ENCODE assay signal across 10 cellular contexts in the genomic region with DNA sequence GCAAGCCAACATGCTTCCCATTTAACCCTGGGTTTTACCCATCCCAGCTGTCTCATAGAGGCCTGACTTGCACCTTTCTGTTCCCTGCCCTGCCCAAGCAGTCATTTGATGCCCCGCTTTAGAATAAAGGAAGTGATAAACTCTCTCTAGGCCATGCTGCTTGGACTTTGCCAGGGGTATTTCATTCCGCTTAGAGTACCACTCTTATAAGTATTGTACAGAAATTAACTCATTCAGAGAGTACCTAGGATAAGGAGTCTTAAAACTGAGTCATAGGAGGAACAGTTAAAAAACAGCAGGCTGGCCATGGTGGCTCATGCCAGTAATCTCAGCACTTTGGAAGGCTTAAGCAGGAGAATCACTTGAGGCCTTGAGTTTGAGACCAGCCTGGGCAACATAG. TPM values are rescaled to one million over a fixed set of nuclear protein-coding genes. Genes with fewer than 3 reads are reported as not detected.
DNase-seq lines count a peak whose midpoint lies in the region; ATAC-seq and TF ChIP-seq lines count a peak whose summit lies in the region.
"Had no signal": no experiment of that assay in that cellular context is flagged by ENCODE, and none has a peak within 500 bp of the region (broad histone marks: within the 10 kb centered on the region; RNA-seq: fewer than 3 reads in every experiment).

No MANE protein-coding gene starts in this region.

- no peaks in the 10 kb centered on the region for H3K9me3 ChIP-seq in T-helper 17 cell (ENCODE audit: control insufficient read depth, low read length, poor library complexity, severe bottlenecking)
- no peaks in the 10 kb centered on the region for H3K9me3 ChIP-seq in naive thymus-derived CD4-positive, alpha-beta T cell (ENCODE audit: control insufficient read depth in 2 of 3, low read length in 3 of 3)

- CTCF ChIA-PET in naive thymus-derived CD4-positive, alpha-beta T cell (lab: Charles Lee): interaction anchor here (1.3 kb wide), 1 partner anchor 22 kb away, joined by 3 read pairs; no protein-coding TSS in a partner anchor
- CTCF ChIA-PET in MCF 10A (lab: Yijun Ruan, JAX): interaction anchor here (1.0 to 1.4 kb wide), 3 partner anchors 15 to 73 kb away, joined by 3 to 7 read pairs (median 4); no protein-coding TSS in a partner anchor

- H3K27me3 ChIP-seq in naive thymus-derived CD4-positive, alpha-beta T cell (ENCODE audit: control insufficient read depth in 2 of 2, insufficient read depth in 2 of 2, low read length in 2 of 2): no peaks in the 10 kb centered on the region

- peak overlapping the region; percentile 96 for H3K27ac Mint-ChIP-seq in T-helper 1 cell treated with Interleukin-12 subunit alpha and Interleukin-12 subunit beta and Interleukin-4 antibody, amounts not matched to agents 30 μg/mL and 1 μg/mL, for 36 hours
- H3K27ac Mint-ChIP-seq in T-helper 17 cell (peak overlapping the region; percentile 94), MCF 10A (ENCODE audit: low read depth, unreplicated experiment) (no peak overlapping the region)
- peak overlapping the region in 8 of 9 donors; percentile 86 to 98 (median 94) for H3K27ac Mint-ChIP-seq in naive thymus-derived CD4-positive, alpha-beta T cell

- H3K4me3 Mint-ChIP-seq in T-helper 1 cell treated with Interleukin-12 subunit alpha and Interleukin-12 subunit beta and Interleukin-4 antibody, amounts not matched to agents 30 μg/mL and 1 μg/mL, for 36 hours: peak overlapping the region; percentile 23
- H3K4me3 Mint-ChIP-seq in T-helper 17 cell: no peak overlapping the region
- H3K4me3 Mint-ChIP-seq in naive thymus-derived CD4-positive, alpha-beta T cell: peak overlapping the region in 4 of 10 donors; percentile 18 to 85 (median 66)
- no peak overlapping the region for H3K4me3 Mint-ChIP-seq in MCF 10A (ENCODE audit: unreplicated experiment)

- no peak for TF ChIP-seq CTCF in MCF 10A (IDR thresholded peaks at IDR 0.05; ENCODE audit: unreplicated experiment)

- no peak overlapping the region for H3K4me3 ChIP-seq in naive thymus-derived CD4-positive, alpha-beta T cell (ENCODE audit: low read length)

- H3K27me3 Mint-ChIP-seq in T-helper 1 cell treated with Interleukin-12 subunit alpha and Interleukin-12 subunit beta and Interleukin-4 antibody, amounts not matched to agents 30 μg/mL and 1 μg/mL, for 36 hours (ENCODE audit: low read depth): no peaks in the 10 kb centered on the region
- H3K27me3 Mint-ChIP-seq in T-helper 17 cell (peaks cover 5% of the 10 kb centered on the region), MCF 10A (ENCODE audit: insufficient read depth, unreplicated experiment) (no peaks in the 10 kb centered on the region)
- H3K27me3 Mint-ChIP-seq in naive thymus-derived CD4-positive, alpha-beta T cell: no peaks in the 10 kb centered on the region

- DNase-seq in T-helper 1 cell (no peak), T-helper 17 cell (no peak), NCI-H82 (lab: John Stamatoyannopoulos, UW) (no peak), globus pallidus (ENCODE audit: low spot score) (no peak), MCF 10A (ENCODE audit: unreplicated experiment) (no peak)
- no peak for DNase-seq in naive thymus-derived CD4-positive, alpha-beta T cell
- DNase-seq: caudate nucleus, NCI-H2171 had no signal

- POLR2A ChIA-PET in naive thymus-derived CD4-positive, alpha-beta T cell (lab: Charles Lee): interaction anchor here (1.2 kb wide), 1 partner anchor 11 kb away, joined by 3 read pairs; no protein-coding TSS in a partner anchor
- POLR2A ChIA-PET in MCF 10A (lab: Yijun Ruan, JAX): interaction anchor here (0.6 to 1.0 kb wide), 4 partner anchors 11 to 45 kb away, joined by 3 to 5 read pairs (median 4); partner anchors contain the start of gene LYST

- H3K4me1 ChIP-seq in naive thymus-derived CD4-positive, alpha-beta T cell (ENCODE audit: control insufficient read depth in 2 of 2, insufficient read depth in 2 of 2, low read length in 2 of 2): peaks cover 0 to 22% of the 10 kb centered on the region in 2 donors

- peaks cover 36% of the 10 kb centered on the region for H3K4me1 Mint-ChIP-seq in T-helper 1 cell treated with Interleukin-12 subunit alpha and Interleukin-12 subunit beta and Interleukin-4 antibody, amounts not matched to agents 30 μg/mL and 1 μg/mL, for 36 hours (ENCODE audit: low read depth)
- H3K4me1 Mint-ChIP-seq in T-helper 17 cell (peaks cover 17% of the 10 kb centered on the region), MCF 10A (ENCODE audit: insufficient read depth, unreplicated experiment) (peaks cover 16% of the 10 kb centered on the region)
- H3K4me1 Mint-ChIP-seq in naive thymus-derived CD4-positive, alpha-beta T cell: peaks cover 8 to 55% (median 21%) of the 10 kb centered on the region in 7 donors

- intact Hi-C loops in naive thymus-derived CD4-positive, alpha-beta T cell (cut with micrococcal nuclease): loop anchor here (1.0 to 5.0 kb wide), 8 partner anchors 11 to 112 kb away; partner anchors contain the start of gene LYST (in 1 of the 2)
- intact Hi-C loops in MCF 10A (cut with micrococcal nuclease): no loop called here

- H3K36me3 ChIP-seq in naive thymus-derived CD4-positive, alpha-beta T cell (ENCODE audit: control insufficient read depth in 2 of 3, insufficient read depth in 3 of 3, low read length in 3 of 3): no peaks in the 10 kb centered on the region

- peak overlapping the region; percentile 70 for H3K27ac ChIP-seq in naive thymus-derived CD4-positive, alpha-beta T cell (ENCODE audit: low read depth, low read length)

- H3K9me3 Mint-ChIP-seq in T-helper 1 cell treated with Interleukin-12 subunit alpha and Interleukin-12 subunit beta and Interleukin-4 antibody, amounts not matched to agents 30 μg/mL and 1 μg/mL, for 36 hours: no peaks in the 10 kb centered on the region
- no peaks in the 10 kb centered on the region for H3K9me3 Mint-ChIP-seq in naive thymus-derived CD4-positive, alpha-beta T cell
- no peaks in the 10 kb centered on the region for H3K9me3 Mint-ChIP-seq in MCF 10A (ENCODE audit: unreplicated experiment)

- ATAC-seq in GM21526 (IDR thresholded peaks at IDR 0.05; ENCODE audit: low FRiP score, unreplicated experiment) (peak; percentile 12), T-helper 17 cell (peak; percentile 13)
- ATAC-seq in naive thymus-derived CD4-positive, alpha-beta T cell: peak; percentile 15

- no TSS peak for BruUV-seq in MCF 10A (replicated peaks; lab: Mats Ljungman, UMichigan)

- peaks cover 3% of the 10 kb centered on the region for H3K36me3 Mint-ChIP-seq in T-helper 1 cell treated with Interleukin-12 subunit alpha and Interleukin-12 subunit beta and Interleukin-4 antibody, amounts not matched to agents 30 μg/mL and 1 μg/mL, for 36 hours (ENCODE audit: low read depth)
- H3K36me3 Mint-ChIP-seq in T-helper 17 cell (ENCODE audit: low read depth): no peaks in the 10 kb centered on the region
- H3K36me3 Mint-ChIP-seq in naive thymus-derived CD4-positive, alpha-beta T cell: peaks cover 0 to 2% (median 0%) of the 10 kb centered on the region in 5 donors
- no peaks in the 10 kb centered on the region for H3K36me3 Mint-ChIP-seq in MCF 10A (ENCODE audit: insufficient read depth, unreplicated experiment)

RNA-seq across cellular contexts. Expression of gene LYST, which starts 21.0 kb away (rescaled TPM):
- total RNA-seq in T-helper 17 cell (10 to 100 TPM; 24.5 to 29.6 TPM), MCF 10A (2022) (23.9 and 37.4 TPM in 2 replicates)
- 10 to 100 TPM; 24.8 to 98.1 (median 30.9) TPM for total RNA-seq in naive thymus-derived CD4-positive, alpha-beta T cell
- polyA plus RNA-seq in naive thymus-derived CD4-positive, alpha-beta T cell: 1 to 10 TPM; 5.7 to 5.9 TPM
